9 cellular contexts compared by ENCODE assay signal in the genomic region with DNA sequence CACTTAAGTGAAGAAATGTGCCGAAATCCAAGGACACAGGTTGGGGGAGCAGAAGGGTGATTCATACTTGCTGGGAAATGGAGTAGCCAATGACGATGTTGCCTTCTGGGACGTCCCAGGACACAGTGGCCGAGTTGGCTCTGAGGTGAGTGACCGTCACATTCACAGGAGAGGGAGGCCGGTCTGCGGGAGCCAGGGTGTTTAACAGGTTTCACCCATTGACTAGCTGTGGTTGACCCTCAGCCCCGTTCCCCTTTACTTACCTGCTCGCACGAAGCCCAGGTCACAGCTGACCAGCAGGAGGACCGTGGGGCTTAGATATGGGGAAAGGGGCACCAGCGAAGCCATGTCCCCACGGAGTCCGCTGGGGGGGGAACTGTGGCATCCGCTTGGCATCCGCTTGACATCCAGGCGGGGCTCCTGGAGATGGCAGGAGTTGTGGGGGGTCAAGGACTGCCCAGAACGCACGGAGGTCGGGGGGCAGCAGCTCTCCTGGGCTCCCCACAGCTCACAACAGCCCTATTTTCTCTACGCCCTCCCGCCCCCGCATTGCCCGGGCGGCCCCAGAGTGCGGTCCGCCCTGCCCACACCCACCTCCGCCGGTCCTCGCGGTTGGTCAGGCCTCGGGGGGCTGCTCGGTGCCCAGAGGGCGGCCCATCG. TPM values are rescaled to one million over a fixed set of nuclear protein-coding genes. Genes with fewer than 3 reads are reported as not detected.
DNase-seq lines count a peak whose midpoint lies in the region; ATAC-seq and TF ChIP-seq lines count a peak whose summit lies in the region.
"Had no signal": no experiment of that assay in that cellular context is flagged by ENCODE, and none has a peak within 500 bp of the region (broad histone marks: within the 10 kb centered on the region; RNA-seq: fewer than 3 reads in every experiment).

No MANE protein-coding gene starts in this region.

- no peak; the same call in 1 of the 2 replicates for TF ChIP-seq RAD21 in SK-N-SH (IDR thresholded peaks at IDR 0.05; ENCODE audit: low read length)

- 50% methylated on average over 21 of the region's 35 CpGs for WGBS in SK-N-SH (ENCODE audit: low lambda C conversion rate)

- H3F3A ChIP-seq in SK-N-SH (replicated peaks; ENCODE audit: insufficient read depth) = peaks cover 10% of the 10 kb centered on the region

- CTCF ChIA-PET in SK-N-SH (lab: Yijun Ruan, JAX) = interaction anchor here (0.8 to 2.6 kb wide), 5 partner anchors 10 to 191 kb away, joined by 3 to 13 read pairs (median 4); no protein-coding TSS in a partner anchor

- peak overlapping the region; percentile 94 for H3K4me2 ChIP-seq in SK-N-SH
- H3K4me2 ChIP-seq: BLaER1 had no signal

- no peaks in the 10 kb centered on the region for H3K9me2 ChIP-seq in SK-N-SH

- no peak for TF ChIP-seq EP300 in SK-N-SH (IDR thresholded peaks at IDR 0.05; ENCODE audit: borderline replicate concordance in 1 of 2, low read depth in 1 of 2, low read length in 1 of 2)

- H3K27ac ChIP-seq in SK-N-SH (ENCODE audit: low read depth in 2 of 2, low read length in 1 of 2) (peak overlapping the region in 1 of 2 experiments; percentile 8; a peak in 1 of 4 replicates), breast epithelium (peak overlapping the region; percentile 74 to 95)
- H3K27ac ChIP-seq: BLaER1 had no signal

- peak overlapping the region; percentile 65 to 78 for H3K4me3 Mint-ChIP-seq in stimulated activated naive CD8-positive, alpha-beta T cell treated with anti-CD3 and anti-CD28 coated beads, Interleukin-15, amount 100 ng/mL, for 72 hours

- TF ChIP-seq CTCF in SK-N-SH (IDR thresholded peaks at IDR 0.05) = peak; percentile 19
- TF ChIP-seq CTCF in breast epithelium (IDR thresholded peaks at IDR 0.05) = no peak

- no peaks in the 10 kb centered on the region for H3K9me3 Mint-ChIP-seq in stimulated activated naive CD8-positive, alpha-beta T cell treated with anti-CD3 and anti-CD28 coated beads, Interleukin-15, amount 100 ng/mL, for 72 hours

- DNase-seq in SK-N-SH (no peak), breast epithelium (ENCODE audit: low spot score in 2 of 2) (peak in 1 of 2 donors; percentile 63), left kidney (ENCODE audit: low read depth, low spot score) (peak; percentile 39), NCI-H187 treated with DMSO at 0.1 percent for 48 hours (lab: John Stamatoyannopoulos, UW) (no peak), activated gamma-delta T cell treated with Interleukin-2 at 50 U/mL for 16 hours (no peak)
- DNase-seq in stimulated activated naive CD8-positive, alpha-beta T cell treated with anti-CD3 and anti-CD28 coated beads, Interleukin-15, amount 100 ng/mL, for 72 hours = peak in 1 of 2 donors; percentile 15

- H3K27ac Mint-ChIP-seq in stimulated activated naive CD8-positive, alpha-beta T cell treated with anti-CD3 and anti-CD28 coated beads, Interleukin-15, amount 100 ng/mL, for 72 hours = no peak overlapping the region

- peak; percentile 59 for TF ChIP-seq POLR2A in breast epithelium (IDR thresholded peaks at IDR 0.05)

- intact Hi-C loops in breast epithelium (cut with DNase I; ENCODE audit: low total_unique reads) = no loop called here

- H3K4me3 ChIP-seq in SK-N-SH (ENCODE audit: low read depth in 2 of 2, low read length in 1 of 2) = peak overlapping the region; percentile 81 to 85
- peak overlapping the region; percentile 52 to 98 (median 78) for H3K4me3 ChIP-seq in breast epithelium
- H3K4me3 ChIP-seq: BLaER1 had no signal

- H3K27me3 ChIP-seq in SK-N-SH (ENCODE audit: insufficient read depth) (no peaks in the 10 kb centered on the region), breast epithelium (no peaks in the 10 kb centered on the region)

- H4K20me1 ChIP-seq in SK-N-SH (ENCODE audit: insufficient read depth) = no peaks in the 10 kb centered on the region
- H4K20me1 ChIP-seq: BLaER1 had no signal

- H3K4me1 Mint-ChIP-seq in stimulated activated naive CD8-positive, alpha-beta T cell treated with anti-CD3 and anti-CD28 coated beads, Interleukin-15, amount 100 ng/mL, for 72 hours = peaks cover 42% of the 10 kb centered on the region

- H3K4me1 ChIP-seq in SK-N-SH (ENCODE audit: control insufficient read depth in 1 of 2, insufficient read depth in 2 of 2, low read depth in 1 of 2, low read length in 1 of 2) = peaks cover 7 to 13% of the 10 kb centered on the region in 2 experiments
- peaks cover 0 to 7% of the 10 kb centered on the region in 2 donors for H3K4me1 ChIP-seq in breast epithelium

- POLR2A ChIA-PET in SK-N-SH (lab: Yijun Ruan, JAX) = interaction anchor here (1.0 to 1.5 kb wide), 3 partner anchors 85 to 422 kb away, joined by 3 to 6 read pairs (median 4); a partner anchor contains a TSS

- peak overlapping the region; percentile 81 for H3K9ac ChIP-seq in SK-N-SH
- H3K9ac ChIP-seq: BLaER1 had no signal

- H2AFZ ChIP-seq in SK-N-SH (ENCODE audit: low read depth) = peak overlapping the region; percentile 100

- H3K36me3 ChIP-seq in SK-N-SH (replicated peaks in 1 of 2; ENCODE audit: control insufficient read depth in 1 of 2, insufficient read depth in 2 of 2, low read length in 1 of 2) = peaks cover 0 to 8% of the 10 kb centered on the region in 2 experiments
- H3K36me3 ChIP-seq in breast epithelium = no peaks in the 10 kb centered on the region
- H3K36me3 ChIP-seq: BLaER1 had no signal

- ATAC-seq in SK-N-SH treated with all-trans-retinoic acid at 6 μM for 48 hours = no peak; the same call in 2 of the 3 replicates
- ATAC-seq in stimulated activated naive CD8-positive, alpha-beta T cell treated with anti-CD3 and anti-CD28 coated beads, Interleukin-15, amount 100 ng/mL, for 72 hours = no peak
- no peak for ATAC-seq in GM18907 (IDR thresholded peaks at IDR 0.05; ENCODE audit: unreplicated experiment)

- H3K9me3 ChIP-seq in SK-N-SH = no peaks in the 10 kb centered on the region
- no peaks in the 10 kb centered on the region for H3K9me3 ChIP-seq in breast epithelium

- peaks cover 68% of the 10 kb centered on the region for H3K27me3 Mint-ChIP-seq in stimulated activated naive CD8-positive, alpha-beta T cell treated with anti-CD3 and anti-CD28 coated beads, Interleukin-15, amount 100 ng/mL, for 72 hours

- H3K79me2 ChIP-seq in SK-N-SH (ENCODE audit: insufficient read depth) = no peaks in the 10 kb centered on the region

TF ChIP-seq in SK-N-SH, 30 proteins besides CTCF, POLR2A, EP300 and RAD21 (continues in another document):
- TF ChIP-seq TAF1 (IDR thresholded peaks at IDR 0.05; ENCODE audit: borderline replicate concordance, low read depth, low read length) (no peak), MEF2A (IDR thresholded peaks at IDR 0.05; ENCODE audit: borderline replicate concordance, low read depth) (no peak), FOSL2 (IDR thresholded peaks at IDR 0.05; ENCODE audit: borderline replicate concordance, low read depth) (no peak), MXI1 (IDR thresholded peaks at IDR 0.05; ENCODE audit: low read depth, low read length) (no peak), GATA2 (CRISPR knock-in tag; IDR thresholded peaks at IDR 0.05) (no peak), FOXJ3 (CRISPR knock-in tag; IDR thresholded peaks at IDR 0.05) (no peak), EZH2phosphoT487 (IDR thresholded peaks at IDR 0.05; ENCODE audit: borderline replicate concordance, low read depth) (no peak)
- TF ChIP-seq, protein P1, sequence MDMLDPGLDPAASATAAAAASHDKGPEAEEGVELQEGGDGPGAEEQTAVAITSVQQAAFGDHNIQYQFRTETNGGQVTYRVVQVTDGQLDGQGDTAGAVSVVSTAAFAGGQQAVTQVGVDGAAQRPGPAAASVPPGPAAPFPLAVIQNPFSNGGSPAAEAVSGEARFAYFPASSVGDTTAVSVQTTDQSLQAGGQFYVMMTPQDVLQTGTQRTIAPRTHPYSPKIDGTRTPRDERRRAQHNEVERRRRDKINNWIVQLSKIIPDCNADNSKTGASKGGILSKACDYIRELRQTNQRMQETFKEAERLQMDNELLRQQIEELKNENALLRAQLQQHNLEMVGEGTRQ (IDR thresholded peaks at IDR 0.05; ENCODE audit: borderline replicate concordance, low read depth, low read length) = no peak

TF ChIP-seq in SK-N-SH treated with all-trans-retinoic acid at 6 μM for 48 hours, 23 proteins besides CTCF, POLR2A, EP300 and RAD21:
- TF ChIP-seq ZNF565 (CRISPR knock-in tag; conservative IDR thresholded peaks at IDR 0.05; ENCODE audit: low read depth) = no peak

RNA-seq across cellular contexts. Expression of a gene that starts 0.6 kb away (rescaled TPM):
- polyA plus RNA-seq in SK-N-SH (2012; rRNA removed) = 26.5 and 27.0 TPM in 2 replicates
- polyA plus RNA-seq in SK-N-SH (2012; cell fraction: cytosol; rRNA removed) = 18.9 and 29.5 TPM in 2 replicates
- 23.1 and 23.8 TPM in 2 replicates for polyA plus RNA-seq in SK-N-SH (2012; cell fraction: nucleus; rRNA removed)
- 10 to 100 TPM; 12.4 to 57.7 (median 57.3) TPM for total RNA-seq in breast epithelium

RNA-seq across cellular contexts. Expression of a gene that starts 2.2 kb away (rescaled TPM):
- polyA plus RNA-seq in SK-N-SH (2012; rRNA removed) = 0.18 and 0.67 TPM in 2 replicates
- polyA plus RNA-seq in SK-N-SH (2012; cell fraction: cytosol; rRNA removed) = 0.12 and 0.17 TPM in 2 replicates
- polyA plus RNA-seq in SK-N-SH (2012; cell fraction: nucleus; rRNA removed) = 1.4 and 1.5 TPM in 2 replicates
- 1 to 10 TPM in 2 of 3 donors, not detected in 1; 1.8 to 3.9 TPM for total RNA-seq in breast epithelium

RNA-seq across cellular contexts. Expression of a gene that starts 4.9 kb away (rescaled TPM):
- 28.2 and 31.3 TPM in 2 replicates for polyA plus RNA-seq in SK-N-SH (2012; rRNA removed)
- 9.6 and 15.7 TPM in 2 replicates for polyA plus RNA-seq in SK-N-SH (2012; cell fraction: cytosol; rRNA removed)
- polyA plus RNA-seq in SK-N-SH (2012; cell fraction: nucleus; rRNA removed) = 112 and 120 TPM in 2 replicates
- total RNA-seq in breast epithelium = 10 to 100 TPM; 28.2 to 51.5 (median 32.1) TPM

RNA-seq across cellular contexts. Expression of a gene that starts 52.2 kb away (rescaled TPM):
- 3.6 and 4.1 TPM in 2 replicates for polyA plus RNA-seq in SK-N-SH (2012; rRNA removed)
- polyA plus RNA-seq in SK-N-SH (2012; cell fraction: cytosol; rRNA removed) = 0.92 and 1.1 TPM in 2 replicates
- polyA plus RNA-seq in SK-N-SH (2012; cell fraction: nucleus; rRNA removed) = 18.2 TPM in 2 replicates
- total RNA-seq in breast epithelium = 10 to 100 TPM in 2 of 3 donors, 1 to 10 TPM in 1; 3.8 to 31.2 (median 14.7) TPM
